Comparison of ENCODE assay signal across 22 cellular contexts in the genomic region with DNA sequence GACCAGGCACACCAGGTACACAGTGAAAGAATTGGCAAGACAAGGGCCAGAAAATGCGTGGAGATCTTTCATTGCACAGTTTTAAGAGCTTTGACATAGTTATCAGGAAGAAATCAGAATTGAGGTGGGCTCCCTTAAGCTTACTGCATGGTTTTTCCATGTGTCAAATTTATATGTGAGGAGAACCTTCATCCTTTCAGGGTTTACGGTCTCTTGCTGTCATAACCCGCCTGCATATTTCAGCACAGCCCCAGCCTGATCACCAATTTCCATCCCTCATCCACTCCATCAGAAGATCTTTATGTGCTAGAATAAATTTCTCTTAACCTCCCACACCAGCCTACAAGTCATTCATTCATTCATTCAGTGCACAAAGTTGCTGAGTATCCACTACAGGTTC.
DNase-seq lines count a peak whose midpoint lies in the region; ATAC-seq lines count a peak whose summit lies in the region.
"Had no signal": no experiment of that assay in that cellular context is flagged by ENCODE, and none has a peak within 500 bp of the region (broad histone marks: within the 10 kb centered on the region; RNA-seq: fewer than 3 reads in every experiment).

No MANE protein-coding gene starts in this region.

- H3K27me3 Mint-ChIP-seq in activated T-cell treated with anti-CD3 and anti-CD28 coated beads, Interleukin-2, amount 50 U/mL, for 72 hours (ENCODE audit: low read depth), result peaks cover 24% of the 10 kb centered on the region
- no peaks in the 10 kb centered on the region for H3K27me3 Mint-ChIP-seq in T-helper 17 cell
- H3K27me3 Mint-ChIP-seq in immature natural killer cell (ENCODE audit: low read depth in 3 of 3), result no peaks in the 10 kb centered on the region
- H3K27me3 Mint-ChIP-seq: CD4-positive, CD25-positive, alpha-beta regulatory T cell had no signal

- no peak overlapping the region for H3K4me3 ChIP-seq in thymus (ENCODE audit: low read length)
- H3K4me3 ChIP-seq: adrenal gland, GM23248, heart left ventricle, testis had no signal

- H3K27me3 ChIP-seq in thymus (ENCODE audit: control insufficient read depth, insufficient read depth), result no peaks in the 10 kb centered on the region
- H3K27me3 ChIP-seq: adrenal gland, brain microvascular endothelial cell, heart left ventricle, testis had no signal

- intact Hi-C loops in Right ventricle myocardium superior (cut with DNase I), result no loop called here

- ATAC-seq in activated T-cell treated with anti-CD3 and anti-CD28 coated beads, Interleukin-2, amount 50 U/mL, for 72 hours (replicated peaks in 1 of 2), result peak; percentile 34 to 35
- ATAC-seq in T-helper 17 cell, result no peak
- ATAC-seq in Right ventricle myocardium superior (ENCODE audit: poor library complexity), result no peak
- ATAC-seq: heart left ventricle, left cardiac atrium had no signal

- peaks cover 15% of the 10 kb centered on the region for H3K4me1 Mint-ChIP-seq in activated T-cell treated with anti-CD3 and anti-CD28 coated beads, Interleukin-2, amount 50 U/mL, for 72 hours (ENCODE audit: low read depth)
- H3K4me1 Mint-ChIP-seq in T-helper 17 cell (no peaks in the 10 kb centered on the region), immature natural killer cell (peaks cover 45 to 57% of the 10 kb centered on the region in 2 donors)

- 18% methylated on average over 3 of the region's 3 CpGs for WGBS in thymus

- H3K4me1 ChIP-seq in thymus (ENCODE audit: control insufficient read depth, insufficient read depth, low read length), result peaks cover 8% of the 10 kb centered on the region
- H3K4me1 ChIP-seq: adrenal gland, testis had no signal

- peaks cover 1 to 2% of the 10 kb centered on the region in 2 donors for H3K9me3 Mint-ChIP-seq in activated T-cell treated with anti-CD3 and anti-CD28 coated beads, Interleukin-2, amount 50 U/mL, for 72 hours
- no peaks in the 10 kb centered on the region for H3K9me3 Mint-ChIP-seq in immature natural killer cell

- peak overlapping the region; percentile 5 to 64 for H3K4me3 Mint-ChIP-seq in activated T-cell treated with anti-CD3 and anti-CD28 coated beads, Interleukin-2, amount 50 U/mL, for 72 hours
- H3K4me3 Mint-ChIP-seq in T-helper 17 cell (peak overlapping the region; percentile 0), immature natural killer cell (peak overlapping the region; percentile 72 to 87 (median 80))
- H3K4me3 Mint-ChIP-seq: CD4-positive, CD25-positive, alpha-beta regulatory T cell had no signal

- H3K27ac Mint-ChIP-seq in activated T-cell treated with anti-CD3 and anti-CD28 coated beads, Interleukin-2, amount 50 U/mL, for 72 hours, result no peak overlapping the region
- no peak overlapping the region for H3K27ac Mint-ChIP-seq in T-helper 17 cell
- peak overlapping the region; percentile 69 to 91 (median 88) for H3K27ac Mint-ChIP-seq in immature natural killer cell

- H3K9me3 ChIP-seq in T-helper 17 cell (ENCODE audit: control insufficient read depth, low read length, poor library complexity, severe bottlenecking) (no peaks in the 10 kb centered on the region), thymus (ENCODE audit: control insufficient read depth) (no peaks in the 10 kb centered on the region)
- H3K9me3 ChIP-seq: adrenal gland, heart left ventricle, testis had no signal

- no peak for DNase-seq in activated T-cell treated with anti-CD3 and anti-CD28 coated beads, Interleukin-2, amount 50 U/mL, for 72 hours
- no peak for DNase-seq in activated T-cell treated with anti-CD3 and anti-CD28 coated beads, Interleukin-2, amount 50 U/mL, for 1 hour
- DNase-seq in T-helper 17 cell (no peak), immature natural killer cell (no peak), D341Med (ENCODE audit: low spot score) (no peak), GM19238 (ENCODE audit: insufficient read length, low spot score) (no peak), Right ventricle myocardium superior (no peak)
- DNase-seq: activated CD4-positive, CD25-positive, alpha-beta regulatory T cell; adrenal gland; brain microvascular endothelial cell; effector CD4-positive, alpha-beta T cell; foreskin fibroblast; GM23248; heart left ventricle; left cardiac atrium; NCI-H2029 treated with DMSO at 0.1 percent for 48 hours; NCI-H226; retina; small intestine; testis had no signal

- peak overlapping the region; percentile 22 for H3K27ac ChIP-seq in thymus (ENCODE audit: low read depth)
- H3K27ac ChIP-seq: adrenal gland, brain microvascular endothelial cell, GM23248, heart left ventricle, testis had no signal

- no peaks in the 10 kb centered on the region for H3K36me3 ChIP-seq in thymus (ENCODE audit: control insufficient read depth, insufficient read depth)
- H3K36me3 ChIP-seq: adrenal gland, brain microvascular endothelial cell, heart left ventricle had no signal

- H3K36me3 Mint-ChIP-seq in activated T-cell treated with anti-CD3 and anti-CD28 coated beads, Interleukin-2, amount 50 U/mL, for 72 hours (ENCODE audit: insufficient read depth in 2 of 2), result no peaks in the 10 kb centered on the region
- H3K36me3 Mint-ChIP-seq in T-helper 17 cell (ENCODE audit: low read depth) (no peaks in the 10 kb centered on the region), immature natural killer cell (peaks cover 0 to 9% (median 3%) of the 10 kb centered on the region in 3 donors)
- H3K36me3 Mint-ChIP-seq: CD4-positive, CD25-positive, alpha-beta regulatory T cell had no signal

Comparison
In these comparisons a context has a peak if more than half of its experiments do, and no peak if none do; other contexts are left out.
1. ATAC-seq: peak in activated T-cell treated with anti-CD3 and anti-CD28 coated beads, Interleukin-2, amount 50 U/mL, for 72 hours (2 of 2); none in T-helper 17 cell (single experiment) and Right ventricle myocardium superior (single experiment).
2. H3K27ac Mint-ChIP-seq: peak in immature natural killer cell (6 of 6); none in activated T-cell treated with anti-CD3 and anti-CD28 coated beads, Interleukin-2, amount 50 U/mL, for 72 hours (single experiment) and T-helper 17 cell (single experiment).
3. H3K4me3 Mint-ChIP-seq: peak in every context shown above with its lines; median percentile 80 in immature natural killer cell; 34 in activated T-cell treated with anti-CD3 and anti-CD28 coated beads, Interleukin-2, amount 50 U/mL, for 72 hours; 0 in T-helper 17 cell.